Comparison of ENCODE assay signal across 22 cellular contexts in the genomic region with DNA sequence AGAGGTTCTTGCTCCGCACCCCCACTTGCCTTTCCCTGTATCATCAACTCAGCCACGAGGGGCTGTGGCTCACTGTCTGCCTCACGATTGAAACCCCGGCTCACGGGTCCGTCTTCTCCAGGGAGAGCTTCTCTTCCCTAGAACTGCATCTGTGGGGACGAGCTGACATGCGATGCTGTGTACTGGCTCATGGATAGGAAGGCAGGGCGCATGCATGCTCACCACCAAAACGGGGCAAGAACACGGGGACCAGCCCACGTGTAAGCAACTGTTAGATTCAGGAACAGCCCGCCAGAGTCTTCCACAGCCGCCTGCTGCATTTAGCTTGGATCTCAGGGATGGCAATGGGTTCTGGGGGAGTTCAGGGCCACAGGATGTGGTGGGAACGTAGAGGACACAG.
A peak's percentile ranks its signal among the peaks of the same experiment; 100 is the strongest.
DNase-seq lines count a peak whose midpoint lies in the region; ATAC-seq and TF ChIP-seq lines count a peak whose summit lies in the region.
"Had no signal": no experiment of that assay in that cellular context is flagged by ENCODE, and none has a peak within 500 bp of the region (broad histone marks: within the 10 kb centered on the region; RNA-seq: fewer than 3 reads in every experiment).

No MANE protein-coding gene starts in this region.

- H3K4me3 Mint-ChIP-seq in neural crest cell: no peak overlapping the region
- H3K4me3 Mint-ChIP-seq in HFFc6: no peak overlapping the region
- no peak overlapping the region for H3K4me3 Mint-ChIP-seq in activated T-helper 17 cell treated with anti-CD3 and anti-CD28 coated beads, Interleukin-2, amount 50 U/mL, for 72 hours
- H3K4me3 Mint-ChIP-seq: B cell; CD4-positive, alpha-beta T cell; CD8-positive, alpha-beta T cell had no signal

- H3K4me3 ChIP-seq in RWPE2 (ENCODE audit: severe bottlenecking) (no peak overlapping the region), coronary artery (no peak overlapping the region)
- H3K4me3 ChIP-seq: BLaER1 treated with 17β-estradiol and CSF1 and Interleukin-3, amounts not matched to agents 10 nM and 100 nM; GM12878 had no signal

- H3K27ac Mint-ChIP-seq in neural crest cell (ENCODE audit: unreplicated experiment): peak overlapping the region; percentile 27
- no peak overlapping the region for H3K27ac Mint-ChIP-seq in HFFc6
- H3K27ac Mint-ChIP-seq in activated T-helper 17 cell treated with anti-CD3 and anti-CD28 coated beads, Interleukin-2, amount 50 U/mL, for 72 hours: no peak overlapping the region
- H3K27ac Mint-ChIP-seq: B cell; CD4-positive, alpha-beta T cell; CD8-positive, alpha-beta T cell had no signal

- H3K4me1 Mint-ChIP-seq in neural crest cell (no peaks in the 10 kb centered on the region), HFFc6 (ENCODE audit: low read depth) (no peaks in the 10 kb centered on the region)
- H3K4me1 Mint-ChIP-seq in activated T-helper 17 cell treated with anti-CD3 and anti-CD28 coated beads, Interleukin-2, amount 50 U/mL, for 72 hours: no peaks in the 10 kb centered on the region
- H3K4me1 Mint-ChIP-seq: B cell had no signal

- peaks cover 8% of the 10 kb centered on the region for H3K9me3 ChIP-seq in RWPE2 (ENCODE audit: severe bottlenecking)

- H3K27ac ChIP-seq in RWPE2 (ENCODE audit: poor library complexity, severe bottlenecking) (no peak overlapping the region), coronary artery (no peak overlapping the region)
- H3K27ac ChIP-seq: BLaER1 treated with 17β-estradiol and CSF1 and Interleukin-3, amounts not matched to agents 10 nM and 100 nM; C4-2B had no signal

- H3K4me1 ChIP-seq in RWPE2 (ENCODE audit: insufficient read depth, poor library complexity, severe bottlenecking): no peaks in the 10 kb centered on the region
- H3K4me1 ChIP-seq: BLaER1 treated with 17β-estradiol and CSF1 and Interleukin-3, amounts not matched to agents 10 nM and 100 nM; Caco-2 had no signal

- peaks cover 75% of the 10 kb centered on the region for H3K27me3 ChIP-seq in RWPE2 (ENCODE audit: insufficient read depth, poor library complexity, severe bottlenecking)
- H3K27me3 ChIP-seq: BLaER1 treated with 17β-estradiol and CSF1 and Interleukin-3, amounts not matched to agents 10 nM and 100 nM had no signal

- H3K36me3 Mint-ChIP-seq in neural crest cell (ENCODE audit: low read depth) (peaks cover 6% of the 10 kb centered on the region), HFFc6 (ENCODE audit: low read depth) (no peaks in the 10 kb centered on the region; the same call in 1 of the 2 replicates)
- no peaks in the 10 kb centered on the region for H3K36me3 Mint-ChIP-seq in activated T-helper 17 cell treated with anti-CD3 and anti-CD28 coated beads, Interleukin-2, amount 50 U/mL, for 72 hours (ENCODE audit: low read depth)
- H3K36me3 Mint-ChIP-seq: CD8-positive, alpha-beta T cell had no signal

- H3K36me3 ChIP-seq in RWPE2 (ENCODE audit: low read depth): no peaks in the 10 kb centered on the region
- H3K36me3 ChIP-seq: BLaER1 treated with 17β-estradiol and CSF1 and Interleukin-3, amounts not matched to agents 10 nM and 100 nM had no signal

- TF ChIP-seq CTCF in RWPE2 (IDR thresholded peaks at IDR 0.05; ENCODE audit: poor library complexity, severe bottlenecking): no peak
- no peak for TF ChIP-seq CTCF in coronary artery (IDR thresholded peaks at IDR 0.05)
- no peak for TF ChIP-seq CTCF in neural crest cell (conservative IDR thresholded peaks at IDR 0.05)
- no peak for TF ChIP-seq CTCF in HFFc6 (IDR thresholded peaks at IDR 0.05)

- no peak for ATAC-seq in RWPE2 (ENCODE audit: low read depth)
- no peak for ATAC-seq in activated T-helper 17 cell treated with anti-CD3 and anti-CD28 coated beads, Interleukin-2, amount 50 U/mL, for 72 hours (replicated peaks)
- ATAC-seq: CD8-positive, alpha-beta T cell; GM12878 had no signal

- peaks cover 19% of the 10 kb centered on the region for H3K27me3 Mint-ChIP-seq in neural crest cell (ENCODE audit: low read depth)
- H3K27me3 Mint-ChIP-seq in HFFc6 (ENCODE audit: insufficient read depth): peaks cover 6% of the 10 kb centered on the region; the same call in 1 of the 2 replicates
- peaks cover 10% of the 10 kb centered on the region for H3K27me3 Mint-ChIP-seq in activated T-helper 17 cell treated with anti-CD3 and anti-CD28 coated beads, Interleukin-2, amount 50 U/mL, for 72 hours
- H3K27me3 Mint-ChIP-seq: B cell had no signal

- H3K9me3 Mint-ChIP-seq in neural crest cell (peaks cover 10% of the 10 kb centered on the region), HFFc6 (peaks cover 33% of the 10 kb centered on the region)
- peaks cover 10% of the 10 kb centered on the region for H3K9me3 Mint-ChIP-seq in activated T-helper 17 cell treated with anti-CD3 and anti-CD28 coated beads, Interleukin-2, amount 50 U/mL, for 72 hours

- DNase-seq in Ammon's horn (ENCODE audit: low spot score) (peak; percentile 31), RWPE2 (ENCODE audit: low spot score) (peak; percentile 65), coronary artery (ENCODE audit: low spot score) (peak; percentile 35), neural crest cell (ENCODE audit: low read depth, low spot score) (no peak), HFFc6 (no peak), HUDEP-2 (lab: John Stamatoyannopoulos, UW; ENCODE audit: unreplicated experiment in 76 of 76) (no peak), HK-2 (ENCODE audit: unreplicated experiment) (no peak)
- DNase-seq: 8988T; ACHN; Caco-2; Calu3; CD4-positive, alpha-beta T cell; CD8-positive, alpha-beta T cell; DMS 273 treated with DMSO at 0.1 percent for 48 hours; DMS153; DMS79 treated with DMSO at 0.1 percent for 48 hours; GF-D8 had no signal

Comparison
In these comparisons a context has a peak if more than half of its experiments do, and no peak if none do; other contexts are left out.
1. DNase-seq: peak in Ammon's horn (single experiment), RWPE2 (single experiment) and coronary artery (single experiment); none in neural crest cell (single experiment), HFFc6 (single experiment), HUDEP-2 (0 of 76) and HK-2 (single experiment).